ENCODE assay signal across 9 cellular contexts in genomic region chr10:5810235-5810634, GRCh38. TPM values are rescaled to one million over a fixed set of nuclear protein-coding genes. Genes with fewer than 3 reads are reported as not detected.
DNase-seq lines count a peak whose midpoint lies in the region; TF ChIP-seq lines count a peak whose summit lies in the region.
"Had no signal": no experiment of that assay in that cellular context is flagged by ENCODE, and none has a peak within 500 bp of the region (broad histone marks: within the 10 kb centered on the region; RNA-seq: fewer than 3 reads in every experiment).

No MANE protein-coding gene starts in this region.

- H3K4me3 Mint-ChIP-seq in neural crest cell: peak overlapping the region; percentile 92

- peaks cover 92% of the 10 kb centered on the region for H3K36me3 ChIP-seq in DOHH2 (ENCODE audit: control insufficient read depth, low read length)

- H4K20me1 ChIP-seq in DOHH2 (ENCODE audit: control insufficient read depth, insufficient read depth, low read depth, low read length): peaks cover 61% of the 10 kb centered on the region

- no peaks in the 10 kb centered on the region for H3K9me3 ChIP-seq in DOHH2 (ENCODE audit: control insufficient read depth, insufficient read depth, low read length)

- H3K4me3 ChIP-seq in DOHH2 (ENCODE audit: low read length) (peak overlapping the region; percentile 84), coronary artery (peak overlapping the region; percentile 91)

- H3K4me1 ChIP-seq in DOHH2 (ENCODE audit: control insufficient read depth, low read length): peaks cover 72% of the 10 kb centered on the region

- TF ChIP-seq CTCF in DOHH2 (IDR thresholded peaks at IDR 0.05; ENCODE audit: low read depth, low read length, poor library complexity, severe bottlenecking) (no peak), coronary artery (IDR thresholded peaks at IDR 0.05) (no peak), neural crest cell (conservative IDR thresholded peaks at IDR 0.05) (no peak)

- DNase-seq in NAMALWA (ENCODE audit: low spot score) (peak; percentile 30), coronary artery (ENCODE audit: low spot score) (no peak), neural crest cell (ENCODE audit: low read depth, low spot score) (no peak), GDM1 (lab: John Stamatoyannopoulos, UW) (no peak), NCI-H1417 (lab: John Stamatoyannopoulos, UW) (no peak), HPDE6-E6E7 (ENCODE audit: extremely low spot score) (no peak)
- DNase-seq in stimulated activated CD4-positive, alpha-beta T cell treated with anti-CD3 and anti-CD28 coated beads, Interleukin-2, amount 100 ng/mL, for 48 hours: no peak
- DNase-seq: NCI-H2081 treated with DMSO at 0.1 percent for 48 hours had no signal

- peaks cover 98% of the 10 kb centered on the region for H3K79me2 ChIP-seq in DOHH2 (ENCODE audit: control insufficient read depth, low read length)

- peaks cover 6% of the 10 kb centered on the region for H3K36me3 Mint-ChIP-seq in neural crest cell (ENCODE audit: low read depth)

- H3K27ac Mint-ChIP-seq in neural crest cell (ENCODE audit: unreplicated experiment): no peak overlapping the region

- peak overlapping the region; percentile 88 for H3K4me2 ChIP-seq in DOHH2 (ENCODE audit: low read length)

- H3F3A ChIP-seq in DOHH2 (ENCODE audit: control insufficient read depth, insufficient read depth): peaks cover 10% of the 10 kb centered on the region

- no peaks in the 10 kb centered on the region for H3K27me3 Mint-ChIP-seq in neural crest cell (ENCODE audit: low read depth)

- no peaks in the 10 kb centered on the region for H3K9me2 ChIP-seq in DOHH2 (replicated peaks; ENCODE audit: control insufficient read depth, low read length)

- peaks cover 2% of the 10 kb centered on the region for H3K9me3 Mint-ChIP-seq in neural crest cell

- peaks cover 61% of the 10 kb centered on the region for H3K4me1 Mint-ChIP-seq in neural crest cell

- peak overlapping the region; percentile 82; the same call in 1 of the 2 replicates for H3K27ac ChIP-seq in DOHH2 (ENCODE audit: low read depth, low read length)
- H3K27ac ChIP-seq in coronary artery: peak overlapping the region in 1 of 2 donors; percentile 8

- no peaks in the 10 kb centered on the region for H3K27me3 ChIP-seq in DOHH2 (ENCODE audit: control insufficient read depth, low read length)

RNA-seq across cellular contexts. Expression of gene GDI2, which starts 3.0 kb away (rescaled TPM):
- total RNA-seq in neural crest cell: 346 and 356 TPM in 2 replicates
